1 cellular context compared by ENCODE assay signal in the genomic region with DNA sequence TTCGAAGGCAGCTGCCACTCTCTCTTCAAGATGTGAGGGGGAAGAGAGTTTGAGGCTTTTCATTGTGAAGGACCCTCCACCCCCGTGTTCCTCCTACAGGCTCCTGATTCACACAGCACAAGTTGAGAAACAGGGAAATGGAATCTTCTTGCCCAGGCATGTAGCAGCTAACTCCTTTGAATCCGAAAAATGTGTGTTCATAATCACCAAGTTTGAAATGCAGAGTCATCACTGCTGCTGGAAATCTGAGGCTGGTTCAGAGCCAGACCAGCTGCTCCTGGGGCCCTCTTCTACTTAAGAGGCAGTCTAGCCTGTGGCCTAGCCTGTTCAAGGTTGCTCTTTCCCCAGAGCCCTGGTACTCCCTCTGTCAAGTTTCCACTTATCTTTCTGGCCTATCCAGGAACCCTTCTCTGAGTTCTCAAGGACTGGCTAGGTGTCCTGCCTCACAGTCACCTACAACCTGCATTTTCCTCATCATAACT.
TF ChIP-seq lines count a peak whose summit lies in the region.

No MANE protein-coding gene starts in this region.

TF ChIP-seq in WTC11, 78 proteins besides CTCF, POLR2A, EP300 and RAD21 (continued from another document):
- TF ChIP-seq, protein P1, sequence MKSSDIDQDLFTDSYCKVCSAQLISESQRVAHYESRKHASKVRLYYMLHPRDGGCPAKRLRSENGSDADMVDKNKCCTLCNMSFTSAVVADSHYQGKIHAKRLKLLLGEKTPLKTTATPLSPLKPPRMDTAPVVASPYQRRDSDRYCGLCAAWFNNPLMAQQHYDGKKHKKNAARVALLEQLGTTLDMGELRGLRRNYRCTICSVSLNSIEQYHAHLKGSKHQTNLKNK (CRISPR knock-in tag; IDR thresholded peaks at IDR 0.05) = no peak
- TF ChIP-seq TEAD1 (CRISPR knock-in tag; IDR thresholded peaks at IDR 0.05) = no peak
- TF ChIP-seq RELA (CRISPR knock-in tag; IDR thresholded peaks at IDR 0.05; ENCODE audit: borderline replicate concordance) = no peak
